ENCODE assay signal across 14 cellular contexts in genomic region chr17:49730787-49731441, GRCh38. TPM values are rescaled to one million over a fixed set of nuclear protein-coding genes. Genes with fewer than 3 reads are reported as not detected.
DNase-seq lines count a peak whose midpoint lies in the region; ATAC-seq and TF ChIP-seq lines count a peak whose summit lies in the region.
"Had no signal": no experiment of that assay in that cellular context is flagged by ENCODE, and none has a peak within 500 bp of the region (broad histone marks: within the 10 kb centered on the region; RNA-seq: fewer than 3 reads in every experiment).

No MANE protein-coding gene starts in this region.

- H3K4me1 ChIP-seq in effector memory CD4-positive, alpha-beta T cell (ENCODE audit: control insufficient read depth, insufficient read depth, low read length, poor library complexity, severe bottlenecking), result peaks cover 3% of the 10 kb centered on the region
- H3K4me1 ChIP-seq in urinary bladder (ENCODE audit: insufficient read depth) (no peaks in the 10 kb centered on the region), GM23338 (ENCODE audit: insufficient read depth) (no peaks in the 10 kb centered on the region)

- no peaks in the 10 kb centered on the region for H3K27me3 Mint-ChIP-seq in activated naive CD4-positive, alpha-beta T cell treated with anti-CD3 and anti-CD28 coated beads, Interleukin-2, amount 50 U/mL, for 24 hours
- H3K27me3 Mint-ChIP-seq in naive B cell, result no peaks in the 10 kb centered on the region
- H3K27me3 Mint-ChIP-seq in GM23338 (ENCODE audit: insufficient read depth, low read depth, poor library complexity), result no peaks in the 10 kb centered on the region

- ATAC-seq in naive B cell (ENCODE audit: low read depth in 2 of 2) (no peak), GM23338 (no peak)

- H3K9me3 Mint-ChIP-seq in activated naive CD4-positive, alpha-beta T cell treated with anti-CD3 and anti-CD28 coated beads, Interleukin-2, amount 50 U/mL, for 24 hours, result no peaks in the 10 kb centered on the region
- H3K9me3 Mint-ChIP-seq in naive B cell, result no peaks in the 10 kb centered on the region
- no peaks in the 10 kb centered on the region for H3K9me3 Mint-ChIP-seq in GM23338
- H3K9me3 Mint-ChIP-seq: HFFc6 had no signal

- in situ Hi-C loops in KBM-7 (cut with MboI; ENCODE audit: low pct_unique_long_range_greater_than_20kb, low sequenced_read_pairs), result no loop called here

- H3K4me1 Mint-ChIP-seq in activated naive CD4-positive, alpha-beta T cell treated with anti-CD3 and anti-CD28 coated beads, Interleukin-2, amount 50 U/mL, for 24 hours, result peaks cover 68% of the 10 kb centered on the region
- peaks cover 33 to 59% (median 43%) of the 10 kb centered on the region in 3 donors for H3K4me1 Mint-ChIP-seq in naive B cell
- no peaks in the 10 kb centered on the region for H3K4me1 Mint-ChIP-seq in GM23338

- H3K4me3 Mint-ChIP-seq in activated naive CD4-positive, alpha-beta T cell treated with anti-CD3 and anti-CD28 coated beads, Interleukin-2, amount 50 U/mL, for 24 hours, result no peak overlapping the region
- H3K4me3 Mint-ChIP-seq in naive B cell, result peak overlapping the region in 1 of 8 donors; percentile 30
- no peak overlapping the region for H3K4me3 Mint-ChIP-seq in GM23338
- H3K4me3 Mint-ChIP-seq: HFFc6 had no signal

- peak overlapping the region; percentile 40 for H3K27ac ChIP-seq in effector memory CD4-positive, alpha-beta T cell (ENCODE audit: insufficient read depth, low read length, poor library complexity, severe bottlenecking)
- peak overlapping the region; percentile 70 for H3K27ac ChIP-seq in urinary bladder (ENCODE audit: low read depth)
- H3K27ac ChIP-seq in GM23338 (ENCODE audit: low read depth), result no peak overlapping the region

- H3K36me3 Mint-ChIP-seq in activated naive CD4-positive, alpha-beta T cell treated with anti-CD3 and anti-CD28 coated beads, Interleukin-2, amount 50 U/mL, for 24 hours, result peaks cover 19% of the 10 kb centered on the region
- peaks cover 16 to 20% of the 10 kb centered on the region in 2 donors for H3K36me3 Mint-ChIP-seq in naive B cell
- H3K36me3 Mint-ChIP-seq in GM23338 (ENCODE audit: low read depth), result peaks cover 19% of the 10 kb centered on the region

- no peaks in the 10 kb centered on the region for H3F3A ChIP-seq in GM23338 (replicated peaks; ENCODE audit: low read depth)

- H3K9me3 ChIP-seq in effector memory CD4-positive, alpha-beta T cell (ENCODE audit: control insufficient read depth, low read length), result no peaks in the 10 kb centered on the region

- H4K20me1 ChIP-seq in GM23338 (replicated peaks; ENCODE audit: insufficient read depth), result peaks cover 34% of the 10 kb centered on the region

- WGBS in urinary bladder, result 60% methylated on average over 5 of the region's 5 CpGs

- no peaks in the 10 kb centered on the region; the same call in 1 of the 2 replicates for H3K9me2 ChIP-seq in GM23338 (ENCODE audit: insufficient read depth)

- H3K36me3 ChIP-seq in effector memory CD4-positive, alpha-beta T cell (ENCODE audit: control insufficient read depth, insufficient read depth, low read length), result peaks cover 41% of the 10 kb centered on the region
- H3K36me3 ChIP-seq in urinary bladder (ENCODE audit: insufficient read depth), result no peaks in the 10 kb centered on the region
- no peaks in the 10 kb centered on the region for H3K36me3 ChIP-seq in GM23338 (ENCODE audit: insufficient read depth)

- no peak overlapping the region for H3K4me3 ChIP-seq in effector memory CD4-positive, alpha-beta T cell (ENCODE audit: insufficient read depth, low read depth, low read length, poor library complexity, severe bottlenecking)
- H3K4me3 ChIP-seq in urinary bladder (ENCODE audit: low read depth, low read length) (no peak overlapping the region), GM23338 (no peak overlapping the region)

- TF ChIP-seq CTCF in GM23338 (conservative IDR thresholded peaks at IDR 0.05; ENCODE audit: low read depth in 2 of 2), result no peak

- no peak for DNase-seq in activated naive CD4-positive, alpha-beta T cell (lab: John Stamatoyannopoulos, UW)
- no peak for DNase-seq in effector memory CD4-positive, alpha-beta T cell
- DNase-seq in naive B cell (no peak), KBM-7 (no peak), GM23338 (ENCODE audit: low spot score) (no peak)
- DNase-seq in stimulated activated CD4-positive, alpha-beta T cell treated with anti-CD3 and anti-CD28 coated beads, Interleukin-1b, Interleukin-23, amount 100 ng/mL, for 48 hours, result no peak
- DNase-seq: ACHN; KG1; NCI-H2029; stimulated activated CD4-positive, alpha-beta T cell treated with anti-CD3 and anti-CD28 coated beads, Interleukin-4, amount 100 ng/mL, for 1 hour; SW 1271 had no signal

- no peak overlapping the region for H2AFZ ChIP-seq in GM23338

- peak overlapping the region; percentile 41 for H3K27ac Mint-ChIP-seq in activated naive CD4-positive, alpha-beta T cell treated with anti-CD3 and anti-CD28 coated beads, Interleukin-2, amount 50 U/mL, for 24 hours
- H3K27ac Mint-ChIP-seq in naive B cell (peak overlapping the region in 4 of 6 donors; percentile 15 to 32 (median 22)), GM23338 (no peak overlapping the region)

- no peak overlapping the region for H3K4me2 ChIP-seq in GM23338

- no peaks in the 10 kb centered on the region for H3K27me3 ChIP-seq in effector memory CD4-positive, alpha-beta T cell (replicated peaks; ENCODE audit: control insufficient read depth, insufficient read depth, low read length, poor library complexity, severe bottlenecking)
- no peaks in the 10 kb centered on the region for H3K27me3 ChIP-seq in GM23338 (ENCODE audit: insufficient read depth)

- H3K79me2 ChIP-seq in GM23338 (replicated peaks; ENCODE audit: insufficient read depth), result peaks cover 42% of the 10 kb centered on the region

TF ChIP-seq in GM23338, 12 proteins besides CTCF, POLR2A, EP300 and RAD21:
- no peak for TF ChIP-seq NANOG (IDR thresholded peaks at IDR 0.05; ENCODE audit: borderline replicate concordance)
- TF ChIP-seq STAT1 (IDR thresholded peaks at IDR 0.05; ENCODE audit: unreplicated experiment), result no peak
- TF ChIP-seq ZNF331 (CRISPR knock-in tag; IDR thresholded peaks at IDR 0.05; ENCODE audit: low read depth), result no peak
- no peak for TF ChIP-seq REST (IDR thresholded peaks at IDR 0.05; ENCODE audit: unreplicated experiment)
TF ChIP-seq in GM23338: peak in this region for 0.

RNA-seq across cellular contexts. Expression of gene SLC35B1, which starts 23.1 kb away (rescaled TPM):
- polyA plus RNA-seq in naive B cell (ENCODE audit: low read depth in 6 of 6), result 10 to 100 TPM; 20.6 to 47.5 (median 25.7) TPM
- total RNA-seq in urinary bladder, result 27.0 TPM
- polyA plus RNA-seq in urinary bladder, result 33.1 TPM
- total RNA-seq in GM23338 (2014; rRNA removed; shearing (Covaris generic)), result 56.7 and 59.7 TPM in 2 replicates
- polyA plus RNA-seq in GM23338 (2016; fragmentation: Nextera tagmentation; extraction: Ambion mirVana), result 54.8 and 58.9 TPM in 2 replicates

RNA-seq across cellular contexts. Expression of gene FAM117A, which starts 33.0 kb away (rescaled TPM):
- polyA plus RNA-seq in naive B cell (ENCODE audit: low read depth in 6 of 6) (10 to 100 TPM; 36.4 to 66.0 (median 54.3) TPM), urinary bladder (33.1 TPM), GM23338 (2016; fragmentation: Nextera tagmentation; extraction: Ambion mirVana) (19.8 and 21.3 TPM in 2 replicates)
- 6.2 TPM for total RNA-seq in urinary bladder
- total RNA-seq in GM23338 (2014; rRNA removed; shearing (Covaris generic)), result 21.4 and 46.4 TPM in 2 replicates

RNA-seq across cellular contexts. Expression of gene SPOP, which starts 53.0 kb away (rescaled TPM):
- polyA plus RNA-seq in naive B cell (ENCODE audit: low read depth in 6 of 6) (100 to 1,000 TPM in 1 of 6 donors, 10 to 100 TPM in 5; 78.4 to 131 (median 95.3) TPM), urinary bladder (92.4 TPM), GM23338 (2016; fragmentation: Nextera tagmentation; extraction: Ambion mirVana) (17.9 and 18.6 TPM in 2 replicates)
- 174 TPM for total RNA-seq in urinary bladder
- total RNA-seq in GM23338 (2014; rRNA removed; shearing (Covaris generic)), result 13.9 and 29.4 TPM in 2 replicates

RNA-seq across cellular contexts. Expression of gene KAT7, which starts 57.6 kb away (rescaled TPM):
- polyA plus RNA-seq in naive B cell (ENCODE audit: low read depth in 6 of 6), result 10 to 100 TPM; 42.3 to 61.8 (median 45.4) TPM
- total RNA-seq in urinary bladder, result 58.7 TPM
- 32.3 TPM for polyA plus RNA-seq in urinary bladder
- 187 and 226 TPM in 2 replicates for total RNA-seq in GM23338 (2014; rRNA removed; shearing (Covaris generic))
- 30.5 and 31.0 TPM in 2 replicates for polyA plus RNA-seq in GM23338 (2016; fragmentation: Nextera tagmentation; extraction: Ambion mirVana)
